In the genomic region with DNA sequence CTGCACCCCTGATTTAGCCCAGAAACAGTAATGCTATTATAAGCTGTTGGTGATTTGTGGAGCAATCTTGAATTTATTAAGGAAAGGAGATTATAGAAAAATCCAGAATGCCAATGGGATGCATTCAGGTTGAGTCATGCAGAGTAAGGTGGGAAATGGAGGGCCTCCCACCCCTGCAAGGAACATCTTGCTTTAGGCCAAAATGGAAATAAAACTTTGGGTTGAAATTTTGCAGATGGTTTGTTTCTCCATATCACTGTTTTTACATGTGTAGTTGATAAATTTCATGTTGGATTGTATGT, we compare ENCODE assay signal across 11 cellular contexts.
A peak's percentile ranks its signal among the peaks of the same experiment; 100 is the strongest.
DNase-seq lines count a peak whose midpoint lies in the region; ATAC-seq and TF ChIP-seq lines count a peak whose summit lies in the region.
"Had no signal": no experiment of that assay in that cellular context is flagged by ENCODE, and none has a peak within 500 bp of the region (broad histone marks: within the 10 kb centered on the region; RNA-seq: fewer than 3 reads in every experiment).

No MANE protein-coding gene starts in this region.

- H3K27ac ChIP-seq in osteoblast (ENCODE audit: low read depth, low read length): peak overlapping the region; percentile 97

- no peaks in the 10 kb centered on the region for H3K9me3 Mint-ChIP-seq in central memory CD8-positive, alpha-beta T cell
- H3K9me3 Mint-ChIP-seq: immature natural killer cell had no signal

- H3K4me1 Mint-ChIP-seq in central memory CD8-positive, alpha-beta T cell: peaks cover 22% of the 10 kb centered on the region

- ATAC-seq in central memory CD8-positive, alpha-beta T cell (replicated peaks; ENCODE audit: extremely low read depth, poor library complexity, severe bottlenecking): no peak
- no peak for ATAC-seq in HG02571 (IDR thresholded peaks at IDR 0.05; ENCODE audit: unreplicated experiment)

- H3K27ac Mint-ChIP-seq in central memory CD8-positive, alpha-beta T cell (ENCODE audit: low read depth): peak overlapping the region; percentile 91

- no peaks in the 10 kb centered on the region for H4K20me1 ChIP-seq in osteoblast (ENCODE audit: insufficient read depth, low read length)

- no peaks in the 10 kb centered on the region for H3K9me3 ChIP-seq in osteoblast (ENCODE audit: low read depth, low read length)

- H3K36me3 Mint-ChIP-seq in central memory CD8-positive, alpha-beta T cell (ENCODE audit: insufficient read depth): peaks cover 5% of the 10 kb centered on the region
- H3K36me3 Mint-ChIP-seq: immature natural killer cell had no signal

- no peaks in the 10 kb centered on the region for H3K27me3 ChIP-seq in osteoblast (ENCODE audit: insufficient read depth, low read length)

- intact Hi-C loops in head of caudate nucleus (cut with DNase I): loop anchor here (5.0 kb wide), 2 partner anchors 321 to 341 kb away; no protein-coding TSS in a partner anchor

- H3K4me3 ChIP-seq in AG10803 (ENCODE audit: low read length) (no peak overlapping the region), osteoblast (ENCODE audit: insufficient read depth, low read length) (no peak overlapping the region)

- no peaks in the 10 kb centered on the region for H3K27me3 Mint-ChIP-seq in central memory CD8-positive, alpha-beta T cell

- no peak overlapping the region for H3K4me3 Mint-ChIP-seq in central memory CD8-positive, alpha-beta T cell
- H3K4me3 Mint-ChIP-seq: immature natural killer cell had no signal

- H2AFZ ChIP-seq in osteoblast (ENCODE audit: low read length): peak overlapping the region; percentile 26

- peak; percentile 72 for DNase-seq in AG10803 (ENCODE audit: low read depth)
- peak; percentile 23 for DNase-seq in M059J (ENCODE audit: low read depth)
- DNase-seq in central memory CD8-positive, alpha-beta T cell (ENCODE audit: low spot score in 2 of 2): no peak
- DNase-seq in osteoblast (ENCODE audit: insufficient read length, low spot score, missing footprints): no peak
- DNase-seq in T1000 (lab: John Stamatoyannopoulos, UW): no peak
- no peak for DNase-seq in head of caudate nucleus
- DNase-seq in NCI-H2171 (lab: John Stamatoyannopoulos, UW): no peak
- DNase-seq: activated CD4-positive, alpha-beta T cell treated with anti-CD3 and anti-CD28 coated beads, Interleukin-2, amount 50 U/mL, for 1 hour; immature natural killer cell; NCI-H510A treated with DMSO at 0.1 percent for 48 hours had no signal

- H3K4me1 ChIP-seq in osteoblast (ENCODE audit: insufficient read depth, low read length): peaks cover 49% of the 10 kb centered on the region

- no peaks in the 10 kb centered on the region for H3K36me3 ChIP-seq in osteoblast (ENCODE audit: insufficient read depth, low read length)

- TF ChIP-seq CTCF in AG10803 (conservative IDR thresholded peaks at IDR 0.05; ENCODE audit: low read length) (no peak), osteoblast (IDR thresholded peaks at IDR 0.05; ENCODE audit: extremely low read depth, low read depth, low read length) (no peak)

- H3K4me2 ChIP-seq in osteoblast (ENCODE audit: insufficient read depth, low read length): peak overlapping the region; percentile 69

- no peaks in the 10 kb centered on the region for H3K79me2 ChIP-seq in osteoblast (ENCODE audit: insufficient read depth, low read length)

Comparison
In these comparisons a context has a peak if more than half of its experiments do, and no peak if none do; other contexts are left out.
1. DNase-seq: peak in AG10803 (single experiment) and M059J (single experiment); none in central memory CD8-positive, alpha-beta T cell (0 of 2), osteoblast (single experiment), T1000 (single experiment), head of caudate nucleus (0 of 42) and NCI-H2171 (single experiment).